In the genomic region with DNA sequence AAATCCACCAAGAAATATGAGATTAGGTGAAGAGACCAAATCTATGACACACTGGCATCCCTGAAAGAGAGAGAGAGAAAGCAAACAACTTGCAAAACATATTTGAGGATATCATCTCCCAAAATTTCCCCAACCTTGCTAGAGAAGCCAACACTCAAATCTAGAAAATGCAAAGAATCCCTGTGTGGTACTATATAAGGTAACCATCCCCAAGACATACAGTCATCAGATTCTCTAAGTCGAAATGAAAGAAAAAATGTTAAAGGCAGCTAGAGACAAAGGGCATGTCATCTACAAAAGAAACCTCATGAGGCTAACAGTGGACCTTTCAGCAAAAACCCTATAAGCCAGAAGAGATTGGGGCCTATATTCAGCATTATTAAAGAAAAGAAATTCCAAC, we compare ENCODE assay signal across 16 cellular contexts.
DNase-seq lines count a peak whose midpoint lies in the region; ATAC-seq and TF ChIP-seq lines count a peak whose summit lies in the region.
"Had no signal": no experiment of that assay in that cellular context is flagged by ENCODE, and none has a peak within 500 bp of the region (broad histone marks: within the 10 kb centered on the region; RNA-seq: fewer than 3 reads in every experiment).

No MANE protein-coding gene starts in this region.

- H3K9me3 Mint-ChIP-seq in activated T-cell treated with anti-CD3 and anti-CD28 coated beads, Interleukin-2, amount 50 U/mL, for 72 hours = peaks cover 14 to 15% of the 10 kb centered on the region in 2 donors
- H3K9me3 Mint-ChIP-seq in stimulated activated naive CD8-positive, alpha-beta T cell treated with anti-CD3 and anti-CD28 coated beads, Interleukin-15, amount 100 ng/mL, for 72 hours = peaks cover 23 to 49% of the 10 kb centered on the region in 2 donors
- peaks cover 19% of the 10 kb centered on the region for H3K9me3 Mint-ChIP-seq in activated T-helper 17 cell treated with anti-CD3 and anti-CD28 coated beads, Interleukin-2, amount 50 U/mL, for 72 hours
- no peaks in the 10 kb centered on the region for H3K9me3 Mint-ChIP-seq in endothelial cell (ENCODE audit: unreplicated experiment)
- H3K9me3 Mint-ChIP-seq: GM23338, H9 had no signal

- peak overlapping the region in 1 of 2 donors; percentile 65 for H3K4me3 Mint-ChIP-seq in activated T-cell treated with anti-CD3 and anti-CD28 coated beads, Interleukin-2, amount 50 U/mL, for 72 hours
- H3K4me3 Mint-ChIP-seq in stimulated activated naive CD8-positive, alpha-beta T cell treated with anti-CD3 and anti-CD28 coated beads, Interleukin-15, amount 100 ng/mL, for 72 hours = no peak overlapping the region
- no peak overlapping the region for H3K4me3 Mint-ChIP-seq in activated T-helper 17 cell treated with anti-CD3 and anti-CD28 coated beads, Interleukin-2, amount 50 U/mL, for 72 hours
- H3K4me3 Mint-ChIP-seq in endothelial cell (ENCODE audit: unreplicated experiment) = no peak overlapping the region
- H3K4me3 Mint-ChIP-seq: GM23338, H9, HFFc6 had no signal

- H3K27me3 Mint-ChIP-seq in activated T-cell treated with anti-CD3 and anti-CD28 coated beads, Interleukin-2, amount 50 U/mL, for 72 hours (ENCODE audit: low read depth) = no peaks in the 10 kb centered on the region
- no peaks in the 10 kb centered on the region for H3K27me3 Mint-ChIP-seq in stimulated activated naive CD8-positive, alpha-beta T cell treated with anti-CD3 and anti-CD28 coated beads, Interleukin-15, amount 100 ng/mL, for 72 hours
- no peaks in the 10 kb centered on the region for H3K27me3 Mint-ChIP-seq in activated T-helper 17 cell treated with anti-CD3 and anti-CD28 coated beads, Interleukin-2, amount 50 U/mL, for 72 hours
- H3K27me3 Mint-ChIP-seq in endothelial cell (ENCODE audit: unreplicated experiment) = peaks cover 2% of the 10 kb centered on the region
- H3K27me3 Mint-ChIP-seq: CD4-positive, alpha-beta memory T cell had no signal

- peak; percentile 59 to 64 for ATAC-seq in activated T-cell treated with anti-CD3 and anti-CD28 coated beads, Interleukin-2, amount 50 U/mL, for 72 hours (replicated peaks in 1 of 2)
- ATAC-seq in stimulated activated naive CD8-positive, alpha-beta T cell treated with anti-CD3 and anti-CD28 coated beads, Interleukin-15, Interleukin-2, amounts not matched to agents 100 U/mL and 50 U/mL, for 24 hours = peak; percentile 21
- ATAC-seq in stimulated activated naive CD8-positive, alpha-beta T cell treated with anti-CD3 and anti-CD28 coated beads, Interleukin-15, amount 100 ng/mL, for 72 hours = no peak
- ATAC-seq in activated T-helper 17 cell treated with anti-CD3 and anti-CD28 coated beads, Interleukin-2, amount 50 U/mL, for 72 hours (replicated peaks) = peak; percentile 43
- ATAC-seq: GM23338 had no signal

- H3K4me1 Mint-ChIP-seq in activated T-cell treated with anti-CD3 and anti-CD28 coated beads, Interleukin-2, amount 50 U/mL, for 72 hours (ENCODE audit: low read depth) = peaks cover 45% of the 10 kb centered on the region
- H3K4me1 Mint-ChIP-seq in stimulated activated naive CD8-positive, alpha-beta T cell treated with anti-CD3 and anti-CD28 coated beads, Interleukin-15, amount 100 ng/mL, for 72 hours = peaks cover 64% of the 10 kb centered on the region
- H3K4me1 Mint-ChIP-seq in activated T-helper 17 cell treated with anti-CD3 and anti-CD28 coated beads, Interleukin-2, amount 50 U/mL, for 72 hours = peaks cover 9% of the 10 kb centered on the region
- peaks cover 9% of the 10 kb centered on the region for H3K4me1 Mint-ChIP-seq in endothelial cell (ENCODE audit: unreplicated experiment)
- H3K4me1 Mint-ChIP-seq: H9 had no signal

- DNase-seq in activated T-cell treated with anti-CD3 and anti-CD28 coated beads, Interleukin-2, amount 50 U/mL, for 72 hours = no peak
- no peak for DNase-seq in activated T-cell treated with anti-CD3 and anti-CD28 coated beads for 4 hours
- no peak for DNase-seq in stimulated activated naive CD8-positive, alpha-beta T cell treated with anti-CD3 and anti-CD28 coated beads, Interleukin-15, Interleukin-2, amounts not matched to agents 100 U/mL and 50 U/mL, for 24 hours
- DNase-seq in stimulated activated naive CD8-positive, alpha-beta T cell treated with anti-CD3 and anti-CD28 coated beads, Interleukin-15, amount 100 ng/mL, for 72 hours = no peak
- DNase-seq in endothelial cell (ENCODE audit: low spot score) = no peak
- DNase-seq: C1 segment of cervical spinal cord; Calu3; CD4-positive, alpha-beta memory T cell; COR-L47; DMS53; DMS79 treated with DMSO at 0.1 percent for 48 hours; GF-D8; H9; HFFc6 had no signal

- TF ChIP-seq CTCF in endothelial cell (IDR thresholded peaks at IDR 0.05; ENCODE audit: unreplicated experiment) = no peak

- peak overlapping the region; percentile 75 for H3K27ac Mint-ChIP-seq in activated T-cell treated with anti-CD3 and anti-CD28 coated beads, Interleukin-2, amount 50 U/mL, for 72 hours
- H3K27ac Mint-ChIP-seq in stimulated activated naive CD8-positive, alpha-beta T cell treated with anti-CD3 and anti-CD28 coated beads, Interleukin-15, amount 100 ng/mL, for 72 hours = peak overlapping the region in 1 of 2 donors; percentile 86
- H3K27ac Mint-ChIP-seq in activated T-helper 17 cell treated with anti-CD3 and anti-CD28 coated beads, Interleukin-2, amount 50 U/mL, for 72 hours = no peak overlapping the region
- H3K27ac Mint-ChIP-seq in endothelial cell (ENCODE audit: unreplicated experiment) = no peak overlapping the region
- H3K27ac Mint-ChIP-seq: GM23338, H9, HFFc6 had no signal

- peaks cover 6 to 9% of the 10 kb centered on the region in 2 donors for H3K36me3 Mint-ChIP-seq in activated T-cell treated with anti-CD3 and anti-CD28 coated beads, Interleukin-2, amount 50 U/mL, for 72 hours (ENCODE audit: insufficient read depth in 2 of 2)
- no peaks in the 10 kb centered on the region for H3K36me3 Mint-ChIP-seq in activated T-helper 17 cell treated with anti-CD3 and anti-CD28 coated beads, Interleukin-2, amount 50 U/mL, for 72 hours (ENCODE audit: low read depth)
- no peaks in the 10 kb centered on the region for H3K36me3 Mint-ChIP-seq in endothelial cell (ENCODE audit: low read depth, unreplicated experiment)
